Comparison of ENCODE assay signal across 28 cellular contexts in the genomic region with DNA sequence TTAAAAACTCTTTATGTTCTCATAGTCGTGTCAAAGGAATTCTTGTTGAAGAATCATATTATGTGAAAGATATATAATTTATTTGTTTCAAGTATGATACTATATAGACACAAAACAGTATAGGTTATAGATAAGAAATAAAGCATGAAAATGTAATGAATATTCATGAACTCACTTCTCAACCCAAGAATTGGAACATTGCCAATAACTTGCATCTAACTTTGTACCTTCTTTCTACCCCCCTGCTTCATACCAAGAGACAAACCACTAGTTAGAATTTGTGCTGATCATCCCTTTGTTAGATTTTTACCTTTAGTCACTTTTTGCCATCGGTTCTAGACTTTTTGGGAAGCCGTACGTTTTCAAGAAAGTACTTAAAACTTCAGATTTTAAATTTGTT.
"Had no signal": no experiment of that assay in that cellular context is flagged by ENCODE, and none has a peak within 500 bp of the region (broad histone marks: within the 10 kb centered on the region; RNA-seq: fewer than 3 reads in every experiment).

No MANE protein-coding gene starts in this region.

- H3K9me3 ChIP-seq: ovary, psoas muscle, right lobe of liver, sigmoid colon, stomach, thoracic aorta, thyroid gland, tibial nerve, upper lobe of left lung, vagina had no signal

- H3K4me1 Mint-ChIP-seq: nephron; stimulated activated effector memory CD8-positive, alpha-beta T cell treated with anti-CD3 and anti-CD28 coated beads, Interleukin-12 subunit alpha, Interleukin-12 subunit beta, amount 100 ng/mL, for 72 hours had no signal

- DNase-seq: occipital lobe; ovary; posterior cingulate gyrus; psoas muscle; right cardiac atrium; right lobe of liver; sigmoid colon; small intestine; stimulated activated CD4-positive, alpha-beta T cell treated with anti-CD3 and anti-CD28 coated beads, Interleukin-15, amount 100 ng/mL, for 24 hours; stimulated activated CD4-positive, alpha-beta T cell treated with anti-CD3 and anti-CD28 coated beads, Interleukin-2, amount 100 ng/mL, for 24 hours; stimulated activated CD4-positive, alpha-beta T cell treated with anti-CD3 and anti-CD28 coated beads, Interleukin-2, amount 100 ng/mL, for 48 hours; stimulated activated CD4-positive, alpha-beta T cell treated with anti-CD3 and anti-CD28 coated beads, Interleukin-4, amount 100 ng/mL, for 24 hours; stimulated activated naive B cell treated with anti-CD40 and anti-IgM and Interleukin-4, amounts not matched to agents 10 μg/mL and 1 μg/mL and 100 μg/mL, for 72 hours; stimulated activated naive CD4-positive, alpha-beta T cell treated with Interleukin-2 at 50 U/mL for 16 hours; stomach; thyroid gland; trophoblast cell; upper lobe of left lung had no signal

- H3K4me3 ChIP-seq: neural progenitor cell, ovary, psoas muscle, right lobe of liver, sigmoid colon, stomach, thoracic aorta, thyroid gland, tibial nerve, upper lobe of left lung, vagina had no signal

- H3K27me3 Mint-ChIP-seq: progenitor cell of endocrine pancreas; stimulated activated naive B cell treated with anti-CD40 and anti-IgM and Interleukin-4, amounts not matched to agents 10 μg/mL and 1 μg/mL and 100 μg/mL, for 72 hours; stimulated activated naive CD8-positive, alpha-beta T cell treated with anti-CD3 and anti-CD28 coated beads, Interleukin-15, Interleukin-2, amounts not matched to agents 100 ng/mL and 50 ng/mL, for 24 hours had no signal

- H3K27ac ChIP-seq: neural progenitor cell, ovary, parathyroid adenoma, psoas muscle, right lobe of liver, sigmoid colon, stomach, thoracic aorta, thyroid gland, tibial nerve, upper lobe of left lung, vagina had no signal

- ATAC-seq: psoas muscle; right cardiac atrium; stimulated activated effector memory CD8-positive, alpha-beta T cell treated with anti-CD3 and anti-CD28 coated beads, Interleukin-12 subunit alpha, Interleukin-12 subunit beta, amount 100 ng/mL, for 72 hours; stimulated activated naive B cell treated with anti-CD40 and anti-IgM and Interleukin-4, amounts not matched to agents 10 μg/mL and 1 μg/mL and 100 μg/mL, for 72 hours had no signal

- H3K9ac ChIP-seq: neural progenitor cell, parathyroid adenoma had no signal

- H3K4me3 Mint-ChIP-seq: nephron; neural progenitor cell; stimulated activated effector memory CD8-positive, alpha-beta T cell treated with anti-CD3 and anti-CD28 coated beads, Interleukin-12 subunit alpha, Interleukin-12 subunit beta, amount 100 ng/mL, for 72 hours; stimulated activated naive B cell treated with anti-CD40 and anti-IgM and Interleukin-4, amounts not matched to agents 10 μg/mL and 1 μg/mL and 100 μg/mL, for 72 hours; stimulated activated naive CD8-positive, alpha-beta T cell treated with anti-CD3 and anti-CD28 coated beads, Interleukin-15, Interleukin-2, amounts not matched to agents 100 ng/mL and 50 ng/mL, for 24 hours had no signal

- H3K27ac Mint-ChIP-seq: nephron; neural progenitor cell; stimulated activated effector memory CD8-positive, alpha-beta T cell treated with anti-CD3 and anti-CD28 coated beads, Interleukin-12 subunit alpha, Interleukin-12 subunit beta, amount 100 ng/mL, for 72 hours; stimulated activated naive B cell treated with anti-CD40 and anti-IgM and Interleukin-4, amounts not matched to agents 10 μg/mL and 1 μg/mL and 100 μg/mL, for 72 hours; stimulated activated naive CD8-positive, alpha-beta T cell treated with anti-CD3 and anti-CD28 coated beads, Interleukin-15, Interleukin-2, amounts not matched to agents 100 ng/mL and 50 ng/mL, for 24 hours had no signal

- H3K36me3 ChIP-seq: ovary had no signal

- H3K27me3 ChIP-seq: neural progenitor cell, ovary, right lobe of liver, sigmoid colon, stomach, thyroid gland, tibial nerve, upper lobe of left lung, vagina had no signal

- H3K9me3 Mint-ChIP-seq: nephron; neural progenitor cell; stimulated activated effector memory CD8-positive, alpha-beta T cell treated with anti-CD3 and anti-CD28 coated beads, Interleukin-12 subunit alpha, Interleukin-12 subunit beta, amount 100 ng/mL, for 72 hours; stimulated activated naive B cell treated with anti-CD40 and anti-IgM and Interleukin-4, amounts not matched to agents 10 μg/mL and 1 μg/mL and 100 μg/mL, for 72 hours; stimulated activated naive CD8-positive, alpha-beta T cell treated with anti-CD3 and anti-CD28 coated beads, Interleukin-15, Interleukin-2, amounts not matched to agents 100 ng/mL and 50 ng/mL, for 24 hours had no signal

- FAIRE-seq: small intestine, urothelium cell line had no signal
